5 cellular contexts compared by ENCODE assay signal in genomic region chr12:108866083-108866482, GRCh38. TPM values are rescaled to one million over a fixed set of nuclear protein-coding genes. Genes with fewer than 3 reads are reported as not detected.
"Had no signal": no experiment of that assay in that cellular context is flagged by ENCODE, and none has a peak within 500 bp of the region (broad histone marks: within the 10 kb centered on the region; RNA-seq: fewer than 3 reads in every experiment).

No MANE protein-coding gene starts in this region.

RNA-seq across cellular contexts. Expression of gene DAO, which starts 13.8 kb away (rescaled TPM):
- total RNA-seq: NCI-H460, SK-MEL-5, T-cell had no signal
- polyA plus RNA-seq: IgD-negative memory B cell, SK-N-SH had no signal
